ENCODE assay signal across 16 cellular contexts in the genomic region with DNA sequence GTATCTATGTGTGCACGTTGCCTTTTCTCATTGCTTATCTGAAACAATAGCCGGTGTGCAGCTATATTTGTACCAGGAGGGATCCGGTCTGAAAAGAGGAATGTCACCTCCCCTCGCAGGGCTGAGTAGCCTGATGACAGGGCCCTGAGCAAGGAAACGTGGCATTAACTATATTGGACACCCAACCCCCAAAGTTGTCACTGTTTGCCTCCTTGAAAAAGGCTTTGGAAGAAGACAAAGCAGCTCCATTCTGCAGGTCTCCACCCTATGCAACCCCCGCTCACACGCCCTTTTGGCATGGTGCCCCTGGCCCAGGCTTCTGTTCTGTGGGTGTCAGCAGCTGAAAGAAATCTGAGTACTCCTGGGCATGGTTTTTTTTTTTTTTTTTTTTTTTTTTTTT. TPM values are rescaled to one million over a fixed set of nuclear protein-coding genes. Genes with fewer than 3 reads are reported as not detected.
DNase-seq lines count a peak whose midpoint lies in the region.
"Had no signal": no experiment of that assay in that cellular context is flagged by ENCODE, and none has a peak within 500 bp of the region (broad histone marks: within the 10 kb centered on the region; RNA-seq: fewer than 3 reads in every experiment).

No MANE protein-coding gene starts in this region.

- intact Hi-C loops in posterior vena cava (cut with DNase I) = no loop called here

- H3K4me3 ChIP-seq in H7 (ENCODE audit: insufficient read depth, low read depth, low read length) = no peak overlapping the region
- H3K4me3 ChIP-seq: suprapubic skin had no signal

- peak; percentile 16 for DNase-seq in H4 (ENCODE audit: low spot score)
- DNase-seq in NCI-H2107 (lab: John Stamatoyannopoulos, UW) = peak; percentile 60
- DNase-seq in fibroblast of peridontal ligament (ENCODE audit: extremely low read depth) = peak; percentile 16
- peak; percentile 80 for DNase-seq in posterior vena cava (ENCODE audit: low spot score)
- DNase-seq in COLO829 (ENCODE audit: low spot score) = no peak
- DNase-seq in H7 = no peak
- no peak for DNase-seq in NCI-H1048 (lab: John Stamatoyannopoulos, UW)
- DNase-seq: activated CD8-positive, alpha-beta memory T cell treated with anti-CD3 and anti-CD28 coated beads, Interleukin-2, amount 50 U/mL, for 4 hours; activated naive CD4-positive, alpha-beta T cell treated with anti-CD3 and anti-CD28 coated beads, Interleukin-2, amount 50 U/mL, for 16 hours; Karpas-422; naive B cell; NCI-H1930; SHP77 treated with DMSO at 0.1 percent for 48 hours had no signal

- no peaks in the 10 kb centered on the region for H3K27me3 ChIP-seq in H7 (ENCODE audit: control insufficient read depth, insufficient read depth, low read length)
- H3K27me3 ChIP-seq: suprapubic skin had no signal

- no peaks in the 10 kb centered on the region for H3K36me3 ChIP-seq in H7 (replicated peaks; ENCODE audit: control insufficient read depth, insufficient read depth, low read length)
- H3K36me3 ChIP-seq: suprapubic skin had no signal

RNA-seq across cellular contexts. Expression of a gene that starts 8.2 kb away (rescaled TPM):
- total RNA-seq in H4 (2014; rRNA removed; shearing (Covaris generic)) = not detected in 2 replicates
- total RNA-seq in posterior vena cava = 1 to 10 TPM in 1 of 2 donors, under 1 TPM in 1; 0.86 to 5.1 TPM
- 0.76 and 2.9 TPM in 2 replicates for total RNA-seq in H7 (2014; rRNA removed; shearing (Covaris generic))
- total RNA-seq: B cell; T-helper 2 cell treated with Interferon-gamma antibody and Interleukin-4, amounts not matched to agents 100 ng/mL and 5 ng/mL, for 36 hours had no signal

RNA-seq across cellular contexts. Expression of a gene that starts 12.3 kb away (rescaled TPM):
- not detected in 2 replicates for total RNA-seq in H4 (2014; rRNA removed; shearing (Covaris generic))
- total RNA-seq in posterior vena cava = not detected
- 0.11 TPM in 1 of 2 replicates, not detected in the other for total RNA-seq in H7 (2014; rRNA removed; shearing (Covaris generic))
- total RNA-seq: B cell; suprapubic skin; T-helper 2 cell treated with Interferon-gamma antibody and Interleukin-4, amounts not matched to agents 100 ng/mL and 5 ng/mL, for 36 hours had no signal

RNA-seq across cellular contexts. Expression of a gene that starts 31.1 kb away (rescaled TPM):
- total RNA-seq in H4 (2014; rRNA removed; shearing (Covaris generic)) = not detected in 2 replicates
- not detected for total RNA-seq in posterior vena cava
- total RNA-seq in H7 (2014; rRNA removed; shearing (Covaris generic)) = not detected in 2 replicates
- total RNA-seq: B cell; suprapubic skin; T-helper 2 cell treated with Interferon-gamma antibody and Interleukin-4, amounts not matched to agents 100 ng/mL and 5 ng/mL, for 36 hours had no signal

Comparison
In these comparisons a context has a peak if more than half of its experiments do, and no peak if none do; other contexts are left out.
1. DNase-seq: peak in H4 (single experiment), NCI-H2107 (single experiment), fibroblast of peridontal ligament (single experiment) and posterior vena cava (single experiment); none in COLO829 (single experiment), H7 (single experiment) and NCI-H1048 (single experiment).